ENCODE assay signal across 8 cellular contexts in genomic region chr21:44871576-44872265, GRCh38. TPM values are rescaled to one million over a fixed set of nuclear protein-coding genes. Genes with fewer than 3 reads are reported as not detected.
A peak's percentile ranks its signal among the peaks of the same experiment; 100 is the strongest.
DNase-seq lines count a peak whose midpoint lies in the region; ATAC-seq and TF ChIP-seq lines count a peak whose summit lies in the region.

No MANE protein-coding gene starts in this region.

- peaks cover 74% of the 10 kb centered on the region for H3K79me2 ChIP-seq in PC-3 (ENCODE audit: low read length)

- H3K4me2 ChIP-seq in PC-3 (ENCODE audit: low read length), result peak overlapping the region; percentile 95

- POLR2A ChIA-PET in PC-3 (lab: Charles Lee; ENCODE audit: unreplicated experiment), result interaction anchor here (0.5 kb wide), 1 partner anchor 53 kb away, joined by 3 read pairs; no protein-coding TSS in a partner anchor

- TF ChIP-seq CTCF in PC-3 (conservative IDR thresholded peaks at IDR 0.05; ENCODE audit: low read depth, low read length) (no peak), left lung (IDR thresholded peaks at IDR 0.05) (no peak)

- no peak overlapping the region for H2AFZ ChIP-seq in PC-3 (ENCODE audit: low read length)

- DNase-seq in GM04503 (ENCODE audit: low read depth) (peak; percentile 58), PC-3 (peak; percentile 94), cerebellar cortex (ENCODE audit: low spot score) (peak; percentile 15), left lung (peak in 1 of 2 donors; percentile 61), NCI-H524 treated with DMSO at 0.1 percent for 48 hours (lab: John Stamatoyannopoulos, UW) (no peak)

- H3K36me3 ChIP-seq in PC-3 (ENCODE audit: low read depth, low read length), result peaks cover 24% of the 10 kb centered on the region
- H3K36me3 ChIP-seq in left lung, result no peaks in the 10 kb centered on the region
- H3K36me3 ChIP-seq in stomach smooth muscle (ENCODE audit: control insufficient read depth in 2 of 2, insufficient read depth in 2 of 2, low read length in 2 of 2), result peaks cover 0 to 2% of the 10 kb centered on the region in 2 donors

- peaks cover 64% of the 10 kb centered on the region for H3K4me1 ChIP-seq in PC-3 (ENCODE audit: insufficient read depth, low read length)
- peaks cover 54 to 81% of the 10 kb centered on the region in 2 donors for H3K4me1 ChIP-seq in left lung
- peaks cover 60% of the 10 kb centered on the region for H3K4me1 ChIP-seq in stomach smooth muscle (ENCODE audit: control insufficient read depth, insufficient read depth, low read length)

- no peaks in the 10 kb centered on the region for H3K9me2 ChIP-seq in PC-3 (replicated peaks; ENCODE audit: low read length)

- H3K9ac ChIP-seq in PC-3 (ENCODE audit: low read length) (peak overlapping the region; percentile 85), stomach smooth muscle (ENCODE audit: low read length in 2 of 2) (peak overlapping the region; percentile 82 to 87)

- H4K20me1 ChIP-seq in PC-3 (ENCODE audit: low read length), result peaks cover 44% of the 10 kb centered on the region

- CTCF ChIA-PET in PC-3 (lab: Charles Lee), result no interaction called here

- TSS peak; percentile 29 for BruUV-seq in PC-3 (replicated peaks; lab: Mats Ljungman, UMichigan)

- peaks cover 7% of the 10 kb centered on the region for H3F3A ChIP-seq in PC-3 (ENCODE audit: low read length, unreplicated experiment)

- H3K9me3 ChIP-seq in PC-3 (ENCODE audit: low read length) (no peaks in the 10 kb centered on the region), left lung (no peaks in the 10 kb centered on the region), stomach smooth muscle (ENCODE audit: control insufficient read depth in 2 of 2, low read length in 2 of 2) (no peaks in the 10 kb centered on the region)

- ATAC-seq in PC-3, result peak; percentile 51
- ATAC-seq in left lung, result peak; percentile 16
- no peak for ATAC-seq in HG03439 (IDR thresholded peaks at IDR 0.05; ENCODE audit: unreplicated experiment)
- ATAC-seq in HG02623 (IDR thresholded peaks at IDR 0.05; ENCODE audit: unreplicated experiment), result no peak

- intact Hi-C loops in PC-3 (cut with micrococcal nuclease) (loop anchor here (2.0 to 10.0 kb wide), 2 partner anchors 55 to 253 kb away; no protein-coding TSS in a partner anchor), left lung (cut with DNase I) (no loop called here)

- peak overlapping the region; percentile 80 for H3K4me3 ChIP-seq in PC-3 (ENCODE audit: low read length)
- peak overlapping the region; percentile 78 to 84 for H3K4me3 ChIP-seq in left lung
- H3K4me3 ChIP-seq in stomach smooth muscle (ENCODE audit: low read length in 2 of 2), result peak overlapping the region; percentile 86 to 90

- H3K27me3 ChIP-seq in PC-3 (ENCODE audit: low read length) (no peaks in the 10 kb centered on the region), left lung (no peaks in the 10 kb centered on the region), stomach smooth muscle (ENCODE audit: control insufficient read depth in 1 of 2, insufficient read depth in 2 of 2, low read length in 2 of 2) (no peaks in the 10 kb centered on the region)

- H3K27ac ChIP-seq in PC-3 (ENCODE audit: low read length) (peak overlapping the region; percentile 82), left lung (peak overlapping the region; percentile 88 to 98), stomach smooth muscle (ENCODE audit: low read length) (peak overlapping the region; percentile 88)

RNA-seq across cellular contexts. Expression of gene PTTG1IP, which starts 1.8 kb away (rescaled TPM):
- total RNA-seq in PC-3 (2014; rRNA removed) (330 and 455 TPM in 2 replicates), left lung (100 to 1,000 TPM; 247 to 263 TPM)

RNA-seq across cellular contexts. Expression of gene ITGB2, which starts 49.0 kb away (rescaled TPM):
- total RNA-seq in PC-3 (2014; rRNA removed), result 45.1 and 45.7 TPM in 2 replicates
- 100 to 1,000 TPM; 185 to 404 TPM for total RNA-seq in left lung

RNA-seq across cellular contexts. Expression of gene SUMO3, which starts 53.9 kb away (rescaled TPM):
- total RNA-seq in PC-3 (2014; rRNA removed) (242 and 290 TPM in 2 replicates), left lung (10 to 100 TPM; 92.4 to 99.3 TPM)

Comparison
In these comparisons a context has a peak if more than half of its experiments do, and no peak if none do; other contexts are left out.
1. ATAC-seq: peak in PC-3 (single experiment) and left lung (single experiment); none in HG03439 (single experiment) and HG02623 (single experiment).
2. Peak in every context shown above with its lines, with median percentiles within 50 percentile points of each other: H3K27ac ChIP-seq and H3K4me3 ChIP-seq.